Comparison of ENCODE assay signal across 17 cellular contexts in genomic region chr18:12006488-12006840, GRCh38.
"Had no signal": no experiment of that assay in that cellular context is flagged by ENCODE, and none has a peak within 500 bp of the region (broad histone marks: within the 10 kb centered on the region; RNA-seq: fewer than 3 reads in every experiment).

No MANE protein-coding gene starts in this region.

- DNase-seq: activated CD4-positive, alpha-beta memory T cell treated with anti-CD3 and anti-CD28 coated beads for 36 hours; activated CD4-positive, alpha-beta T cell treated with anti-CD3 and anti-CD28 coated beads for 36 hours; activated naive CD4-positive, alpha-beta T cell treated with Interleukin-2 at 50 U/mL for 16 hours; activated naive CD8-positive, alpha-beta T cell treated with anti-CD3 and anti-CD28 coated beads, Interleukin-2, amount 10 ng/mL, durations not matched to agents 7 days and 5 days; activated T-cell treated with anti-CD3 and anti-CD28 coated beads for 4 hours; amygdala; midbrain; naive B cell; stimulated activated CD4-positive, alpha-beta T cell treated with anti-CD3 and anti-CD28 coated beads, Interleukin-4, amount 100 ng/mL, for 24 hours; uterus had no signal

- H3K4me3 Mint-ChIP-seq: activated CD4-positive, alpha-beta memory T cell treated with anti-CD3 and anti-CD28 coated beads for 36 hours; activated CD4-positive, alpha-beta T cell treated with anti-CD3 and anti-CD28 coated beads for 36 hours; activated naive CD8-positive, alpha-beta T cell treated with anti-CD3 and anti-CD28 coated beads, Interleukin-2, amount 10 ng/mL, durations not matched to agents 7 days and 5 days; naive B cell; neural crest cell; stimulated activated effector memory CD8-positive, alpha-beta T cell treated with anti-CD3 and anti-CD28 coated beads, Interleukin-12 subunit alpha, Interleukin-12 subunit beta, amount 100 ng/mL, for 72 hours; T-helper 2 cell treated with Interferon-gamma antibody and Interleukin-4, amounts not matched to agents 5 μg/mL and 100 μg/mL, for 36 hours; WTC11 had no signal

- H3K36me3 ChIP-seq: uterus had no signal

- H3K4me1 Mint-ChIP-seq: activated CD4-positive, alpha-beta T cell treated with anti-CD3 and anti-CD28 coated beads for 36 hours; activated naive CD8-positive, alpha-beta T cell treated with anti-CD3 and anti-CD28 coated beads, Interleukin-2, amount 10 ng/mL, durations not matched to agents 7 days and 5 days; neural crest cell; stimulated activated effector memory CD8-positive, alpha-beta T cell treated with anti-CD3 and anti-CD28 coated beads, Interleukin-12 subunit alpha, Interleukin-12 subunit beta, amount 100 ng/mL, for 72 hours; WTC11 had no signal

- H3K4me3 ChIP-seq: thoracic aorta, uterus had no signal

- H3K27ac Mint-ChIP-seq: activated CD4-positive, alpha-beta memory T cell treated with anti-CD3 and anti-CD28 coated beads for 36 hours; activated CD4-positive, alpha-beta T cell treated with anti-CD3 and anti-CD28 coated beads for 36 hours; activated naive CD8-positive, alpha-beta T cell treated with anti-CD3 and anti-CD28 coated beads, Interleukin-2, amount 10 ng/mL, durations not matched to agents 7 days and 5 days; stimulated activated effector memory CD8-positive, alpha-beta T cell treated with anti-CD3 and anti-CD28 coated beads, Interleukin-12 subunit alpha, Interleukin-12 subunit beta, amount 100 ng/mL, for 72 hours; T-helper 2 cell treated with Interferon-gamma antibody and Interleukin-4, amounts not matched to agents 5 μg/mL and 100 μg/mL, for 36 hours; WTC11 had no signal

- H3K9me3 Mint-ChIP-seq: activated CD4-positive, alpha-beta memory T cell treated with anti-CD3 and anti-CD28 coated beads for 36 hours; activated naive CD8-positive, alpha-beta T cell treated with anti-CD3 and anti-CD28 coated beads, Interleukin-2, amount 10 ng/mL, durations not matched to agents 7 days and 5 days; naive B cell; neural crest cell; stimulated activated effector memory CD8-positive, alpha-beta T cell treated with anti-CD3 and anti-CD28 coated beads, Interleukin-12 subunit alpha, Interleukin-12 subunit beta, amount 100 ng/mL, for 72 hours; T-helper 2 cell treated with Interferon-gamma antibody and Interleukin-4, amounts not matched to agents 5 μg/mL and 100 μg/mL, for 36 hours; WTC11 had no signal

- H3K27me3 ChIP-seq: uterus had no signal

- H3K9me3 ChIP-seq: thoracic aorta, uterus had no signal

- H3K36me3 Mint-ChIP-seq: activated naive CD8-positive, alpha-beta T cell treated with anti-CD3 and anti-CD28 coated beads, Interleukin-2, amount 10 ng/mL, durations not matched to agents 7 days and 5 days; stimulated activated effector memory CD8-positive, alpha-beta T cell treated with anti-CD3 and anti-CD28 coated beads, Interleukin-12 subunit alpha, Interleukin-12 subunit beta, amount 100 ng/mL, for 72 hours had no signal

- H3K4me1 ChIP-seq: uterus had no signal

- ATAC-seq: left lobe of liver, WTC11 had no signal

- H3K27ac ChIP-seq: thoracic aorta, uterus had no signal

- H3K27me3 Mint-ChIP-seq: activated CD4-positive, alpha-beta memory T cell treated with anti-CD3 and anti-CD28 coated beads for 36 hours; activated CD4-positive, alpha-beta T cell treated with anti-CD3 and anti-CD28 coated beads for 36 hours; activated naive CD8-positive, alpha-beta T cell treated with anti-CD3 and anti-CD28 coated beads, Interleukin-2, amount 10 ng/mL, durations not matched to agents 7 days and 5 days; naive B cell; progenitor cell of endocrine pancreas had no signal
